ENCODE assay signal across 15 cellular contexts in genomic region chr15:25054329-25054728, GRCh38.
DNase-seq lines count a peak whose midpoint lies in the region; ATAC-seq lines count a peak whose summit lies in the region.
"Had no signal": no experiment of that assay in that cellular context is flagged by ENCODE, and none has a peak within 500 bp of the region (broad histone marks: within the 10 kb centered on the region; RNA-seq: fewer than 3 reads in every experiment).

No MANE protein-coding gene starts in this region.

- H3K36me3 ChIP-seq in adipocyte (ENCODE audit: control insufficient read depth, insufficient read depth, low read length, severe bottlenecking) (peaks cover 100% of the 10 kb centered on the region), subcutaneous abdominal adipose tissue (ENCODE audit: control insufficient read depth in 5 of 5, insufficient read depth in 5 of 5, low read length in 5 of 5) (peaks cover 4 to 95% (median 92%) of the 10 kb centered on the region in 5 donors)

- ATAC-seq in GM18517 (IDR thresholded peaks at IDR 0.05; ENCODE audit: unreplicated experiment) (no peak), HG02642 (IDR thresholded peaks at IDR 0.05; ENCODE audit: poor library complexity, unreplicated experiment) (no peak)

- H3K27me3 ChIP-seq in adipocyte (replicated peaks; ENCODE audit: control insufficient read depth, insufficient read depth, low read length) (no peaks in the 10 kb centered on the region), subcutaneous abdominal adipose tissue (ENCODE audit: control insufficient read depth in 5 of 5, insufficient read depth in 4 of 5, low read length in 5 of 5) (no peaks in the 10 kb centered on the region)

- no peak overlapping the region for H3K27ac ChIP-seq in subcutaneous abdominal adipose tissue (ENCODE audit: low read depth, low read length)

- peaks cover 100% of the 10 kb centered on the region for H3K9me3 ChIP-seq in adipocyte (ENCODE audit: control insufficient read depth, low read length)
- peaks cover 97 to 100% (median 100%) of the 10 kb centered on the region in 5 donors for H3K9me3 ChIP-seq in subcutaneous abdominal adipose tissue (ENCODE audit: control insufficient read depth in 5 of 5, low read length in 5 of 5)

- H3K4me1 ChIP-seq in adipocyte (ENCODE audit: control insufficient read depth, insufficient read depth, low read length): no peaks in the 10 kb centered on the region
- no peaks in the 10 kb centered on the region for H3K4me1 ChIP-seq in subcutaneous abdominal adipose tissue (ENCODE audit: control insufficient read depth in 5 of 5, insufficient read depth in 5 of 5, low read length in 5 of 5)

- peak overlapping the region; percentile 29 for H3K4me3 ChIP-seq in adipocyte (ENCODE audit: low read length)
- peak overlapping the region; percentile 31 to 67 (median 58) for H3K4me3 ChIP-seq in subcutaneous abdominal adipose tissue (ENCODE audit: low read depth in 1 of 5, low read length in 5 of 5)

- H3K9ac ChIP-seq in adipocyte (ENCODE audit: low read length): no peak overlapping the region
- no peak overlapping the region for H3K9ac ChIP-seq in subcutaneous abdominal adipose tissue (ENCODE audit: low read length in 5 of 5)

- DNase-seq in GM03348 (ENCODE audit: low spot score) (peak; percentile 2), adipocyte (ENCODE audit: low read depth) (no peak), islet precursor cell (peak; percentile 15), H4 (ENCODE audit: low spot score) (no peak)
- DNase-seq: C1 segment of cervical spinal cord, DMS153, MV-4-11, NCI-H1417 treated with DMSO at 0.1 percent for 48 hours, NCI-H2029, NCI-H2171 treated with DMSO at 0.1 percent for 48 hours, NCI-H82, SIG-M5 had no signal

Comparison
In these comparisons a context has a peak if more than half of its experiments do, and no peak if none do; other contexts are left out.
1. DNase-seq: peak in GM03348 (single experiment) and islet precursor cell (single experiment); none in adipocyte (single experiment) and H4 (single experiment).